14 cellular contexts compared by ENCODE assay signal in genomic region chr18:58526425-58527115, GRCh38.
A peak's percentile ranks its signal among the peaks of the same experiment; 100 is the strongest.
DNase-seq lines count a peak whose midpoint lies in the region; ATAC-seq lines count a peak whose summit lies in the region.
"Had no signal": no experiment of that assay in that cellular context is flagged by ENCODE, and none has a peak within 500 bp of the region (broad histone marks: within the 10 kb centered on the region; RNA-seq: fewer than 3 reads in every experiment).

No MANE protein-coding gene starts in this region.

- ATAC-seq in GM21390 (IDR thresholded peaks at IDR 0.05; ENCODE audit: unreplicated experiment) = peak; percentile 3
- ATAC-seq in GM18498 (IDR thresholded peaks at IDR 0.05; ENCODE audit: unreplicated experiment) = no peak

- DNase-seq in Caki2 (ENCODE audit: low read depth) = peak; percentile 89
- peak; percentile 45 for DNase-seq in HuH-7.5 (ENCODE audit: low spot score)
- DNase-seq in kidney glomerular epithelial cell (lab: John Stamatoyannopoulos, UW) = peak; percentile 98
- no peak for DNase-seq in NCI-H128 (lab: John Stamatoyannopoulos, UW; ENCODE audit: unreplicated experiment)
- DNase-seq in occipital lobe (lab: John Stamatoyannopoulos, UW) = no peak
- DNase-seq in NCI-H510A (lab: John Stamatoyannopoulos, UW) = no peak
- DNase-seq: activated CD4-positive, alpha-beta T cell treated with anti-CD3 and anti-CD28 coated beads for 36 hours; activated effector memory CD4-positive, alpha-beta T cell treated with Interleukin-2 at 50 U/mL for 16 hours; cerebellar nuclear complex; NCI-H2227 treated with DMSO at 0.1 percent for 48 hours; Right ventricle myocardium superior; stomach had no signal

- in situ Hi-C loops in Caki2 (cut with HindIII; ENCODE audit: low pct_unique_long_range_greater_than_20kb, low sequenced_read_pairs) = no loop called here

Comparison
In these comparisons a context has a peak if more than half of its experiments do, and no peak if none do; other contexts are left out.
1. DNase-seq: peak in Caki2 (single experiment), HuH-7.5 (single experiment) and kidney glomerular epithelial cell (single experiment); none in NCI-H128 (single experiment), occipital lobe (single experiment) and NCI-H510A (single experiment).